In genomic region chr15:83289160-83289559, GRCh38 we compare ENCODE assay signal across 2 cellular contexts.
TF ChIP-seq lines count a peak whose summit lies in the region.

No MANE protein-coding gene starts in this region.

TF ChIP-seq in A549, 52 proteins besides CTCF, POLR2A, EP300 and RAD21 (continued from another document):
- no peak for TF ChIP-seq REST (IDR thresholded peaks at IDR 0.05)
- no peak for TF ChIP-seq MAZ (IDR thresholded peaks at IDR 0.05; ENCODE audit: borderline replicate concordance, low read depth, low read length)
- no peak for TF ChIP-seq CEBPB (IDR thresholded peaks at IDR 0.05)
- no peak for TF ChIP-seq GATA3 (IDR thresholded peaks at IDR 0.05; ENCODE audit: borderline replicate concordance)
- TF ChIP-seq CHD4 (IDR thresholded peaks at IDR 0.05; ENCODE audit: borderline replicate concordance): no peak
- no peak for TF ChIP-seq RCOR1 (IDR thresholded peaks at IDR 0.05; ENCODE audit: low read depth, low read length)
- no peak for TF ChIP-seq E2F6 (IDR thresholded peaks at IDR 0.05; ENCODE audit: borderline replicate concordance, low read depth)
- TF ChIP-seq EHMT2 (IDR thresholded peaks at IDR 0.05; ENCODE audit: low read depth): no peak
- no peak for TF ChIP-seq FOXS1 (CRISPR knock-in tag; IDR thresholded peaks at IDR 0.05)
- no peak for TF ChIP-seq TP53 (CRISPR knock-in tag; IDR thresholded peaks at IDR 0.05)
- no peak for TF ChIP-seq ZSCAN20 (CRISPR knock-in tag; IDR thresholded peaks at IDR 0.05)
- no peak for TF ChIP-seq BHLHE40 (IDR thresholded peaks at IDR 0.05; ENCODE audit: low read depth, low read length)
- TF ChIP-seq HDAC2 (IDR thresholded peaks at IDR 0.05): no peak
- no peak for TF ChIP-seq JUN (IDR thresholded peaks at IDR 0.05)
- TF ChIP-seq FOSB (CRISPR knock-in tag; IDR thresholded peaks at IDR 0.05): no peak
- TF ChIP-seq FOSL2 (IDR thresholded peaks at IDR 0.05): no peak
- TF ChIP-seq FOSL2 (CRISPR knock-in tag; IDR thresholded peaks at IDR 0.05): no peak
- TF ChIP-seq NR3C1 (IDR thresholded peaks at IDR 0.05): no peak

TF ChIP-seq in GM23338, 12 proteins besides CTCF, POLR2A, EP300 and RAD21 (continued from another document):
- TF ChIP-seq ZNF462 (CRISPR knock-in tag; IDR thresholded peaks at IDR 0.05): no peak
- no peak for TF ChIP-seq ETS1 (IDR thresholded peaks at IDR 0.05)
- TF ChIP-seq POLR2AphosphoS5 (IDR thresholded peaks at IDR 0.05; ENCODE audit: low read depth): no peak
- TF ChIP-seq STAT1 (IDR thresholded peaks at IDR 0.05; ENCODE audit: unreplicated experiment): no peak
